ENCODE assay signal across 7 cellular contexts in genomic region chr2:173821451-173821850, GRCh38.
"Had no signal": no experiment of that assay in that cellular context is flagged by ENCODE, and none has a peak within 500 bp of the region (broad histone marks: within the 10 kb centered on the region; RNA-seq: fewer than 3 reads in every experiment).

No MANE protein-coding gene starts in this region.

- DNase-seq: GM23248, H7, HCEC 1CT, Kasumi-1, KBM-7 had no signal

- H3K27ac ChIP-seq: GM23248, KMS-11 had no signal

- H3K4me3 ChIP-seq: GM23248 had no signal

- FAIRE-seq: HepG2 had no signal

- ATAC-seq: HepG2 had no signal
